Comparison of ENCODE assay signal across 12 cellular contexts in genomic region chr3:119302697-119303630, GRCh38. TPM values are rescaled to one million over a fixed set of nuclear protein-coding genes. Genes with fewer than 3 reads are reported as not detected.
DNase-seq lines count a peak whose midpoint lies in the region; ATAC-seq, FAIRE-seq and TF ChIP-seq lines count a peak whose summit lies in the region.
"Had no signal": no experiment of that assay in that cellular context is flagged by ENCODE, and none has a peak within 500 bp of the region (broad histone marks: within the 10 kb centered on the region; RNA-seq: fewer than 3 reads in every experiment).

No MANE protein-coding gene starts in this region.

- no peak for TF ChIP-seq CTCF in AG10803 (conservative IDR thresholded peaks at IDR 0.05; ENCODE audit: low read length)
- no peak for TF ChIP-seq CTCF in astrocyte (IDR thresholded peaks at IDR 0.05; ENCODE audit: insufficient read depth, low read depth, low read length)

- peaks cover 63% of the 10 kb centered on the region for H3K4me1 Mint-ChIP-seq in astrocyte (ENCODE audit: low read depth, unreplicated experiment)

- no peaks in the 10 kb centered on the region for H3K27me3 ChIP-seq in astrocyte (ENCODE audit: insufficient read depth, low read length)
- H3K27me3 ChIP-seq: BLaER1, neutrophil had no signal

- H3K27ac ChIP-seq in astrocyte (ENCODE audit: low read depth, low read length), result peak overlapping the region; percentile 65
- H3K27ac ChIP-seq: BLaER1, neutrophil had no signal

- H4K20me1 ChIP-seq in astrocyte (ENCODE audit: insufficient read depth, low read length), result peaks cover 18% of the 10 kb centered on the region
- H4K20me1 ChIP-seq: BLaER1 had no signal

- ATAC-seq in GM19324 (IDR thresholded peaks at IDR 0.05; ENCODE audit: low FRiP score, unreplicated experiment), result peak; percentile 69
- peak; percentile 57 for ATAC-seq in HG02973 (IDR thresholded peaks at IDR 0.05; ENCODE audit: unreplicated experiment)

- H3K27ac Mint-ChIP-seq in astrocyte (ENCODE audit: unreplicated experiment), result peak overlapping the region; percentile 82

- H3K4me1 ChIP-seq in astrocyte (ENCODE audit: insufficient read depth, low read length), result peaks cover 47% of the 10 kb centered on the region

- H3K9me3 ChIP-seq in astrocyte (ENCODE audit: insufficient read depth, low read depth, low read length), result no peaks in the 10 kb centered on the region
- H3K9me3 ChIP-seq: BLaER1, neutrophil had no signal

- H3K9ac ChIP-seq in astrocyte (ENCODE audit: low read length), result no peak overlapping the region
- H3K9ac ChIP-seq: BLaER1 had no signal

- no peak overlapping the region for H2AFZ ChIP-seq in astrocyte (ENCODE audit: low read depth, low read length)

- peaks cover 95% of the 10 kb centered on the region for H3K79me2 ChIP-seq in astrocyte (ENCODE audit: insufficient read depth, low read length)

- peak overlapping the region; percentile 41 for H3K4me3 Mint-ChIP-seq in astrocyte (ENCODE audit: unreplicated experiment)

- no peaks in the 10 kb centered on the region for H3K27me3 Mint-ChIP-seq in astrocyte (ENCODE audit: low read depth, unreplicated experiment)

- peaks cover 6% of the 10 kb centered on the region for H3K36me3 ChIP-seq in astrocyte (ENCODE audit: insufficient read depth, low read length)
- H3K36me3 ChIP-seq: BLaER1, neutrophil had no signal

- DNase-seq in AG10803 (ENCODE audit: low read depth) (peak; percentile 28), astrocyte (ENCODE audit: low read depth) (no peak), NCI-H146 treated with DMSO at 0.1 percent for 48 hours (lab: John Stamatoyannopoulos, UW; ENCODE audit: unreplicated experiment) (no peak), epidermal melanocyte (ENCODE audit: insufficient read length, low spot score) (no peak), NCI-H1694 (lab: John Stamatoyannopoulos, UW) (no peak)
- no peak for DNase-seq in activated T-cell treated with anti-CD3 and anti-CD28 coated beads, Interleukin-2, amount 50 U/mL, for 48 hours
- DNase-seq: head of caudate nucleus, NCI-H2171 treated with DMSO at 0.1 percent for 48 hours had no signal

- H3K4me2 ChIP-seq in astrocyte (ENCODE audit: low read length), result peak overlapping the region; percentile 65

- no peak for FAIRE-seq in astrocyte (lab: Jason Lieb, UNC)

- no peaks in the 10 kb centered on the region for H3K9me3 Mint-ChIP-seq in astrocyte (ENCODE audit: unreplicated experiment)

- H3K4me3 ChIP-seq in AG10803 (ENCODE audit: low read length) (no peak overlapping the region), astrocyte (ENCODE audit: insufficient read depth, low read depth, low read length) (no peak overlapping the region)
- H3K4me3 ChIP-seq: BLaER1 had no signal

- H3K36me3 Mint-ChIP-seq in astrocyte (ENCODE audit: low read depth, unreplicated experiment), result peaks cover 31% of the 10 kb centered on the region

RNA-seq across cellular contexts. Expression of gene ARHGAP31, which starts 8.8 kb away (rescaled TPM):
- total RNA-seq in astrocyte, result 48.1 and 58.8 TPM in 2 replicates
